In genomic region chr22:23218867-23219251, GRCh38 we compare ENCODE assay signal across 8 cellular contexts. TPM values are rescaled to one million over a fixed set of nuclear protein-coding genes. Genes with fewer than 3 reads are reported as not detected.
DNase-seq lines count a peak whose midpoint lies in the region; ATAC-seq, FAIRE-seq and TF ChIP-seq lines count a peak whose summit lies in the region.

No MANE protein-coding gene starts in this region.

- H3K36me3 ChIP-seq in Loucy (ENCODE audit: insufficient read depth, low read length): peaks cover 34% of the 10 kb centered on the region; the same call in 1 of the 2 replicates
- H3K36me3 ChIP-seq in small intestine (ENCODE audit: control insufficient read depth in 2 of 2, insufficient read depth in 2 of 2, low read length in 2 of 2): no peaks in the 10 kb centered on the region

- H3K4me1 Mint-ChIP-seq in Calu3 (ENCODE audit: low read depth, unreplicated experiment): peaks cover 83% of the 10 kb centered on the region

- H3K27me3 Mint-ChIP-seq in Calu3 (ENCODE audit: unreplicated experiment): no peaks in the 10 kb centered on the region

- CTCF ChIA-PET in Calu3 (lab: Charles Lee): no interaction called here

- no peak overlapping the region for H2AFZ ChIP-seq in Loucy (ENCODE audit: low read length)

- peaks cover 75% of the 10 kb centered on the region for H3K4me1 ChIP-seq in Loucy (ENCODE audit: insufficient read depth, low read length, poor library complexity, severe bottlenecking)
- peaks cover 57% of the 10 kb centered on the region for H3K4me1 ChIP-seq in right cardiac atrium (ENCODE audit: control insufficient read depth, insufficient read depth, low read length)
- H3K4me1 ChIP-seq in small intestine (ENCODE audit: control insufficient read depth in 2 of 2, insufficient read depth in 1 of 2, low read depth in 1 of 2, low read length in 1 of 2): peaks cover 2 to 21% of the 10 kb centered on the region in 2 donors

- no peaks in the 10 kb centered on the region for H3K9me2 ChIP-seq in Loucy (replicated peaks; ENCODE audit: low read depth, low read length)

- H3K9ac ChIP-seq in Loucy (ENCODE audit: low read depth, low read length, poor library complexity, severe bottlenecking): peak overlapping the region; percentile 100

- peak overlapping the region; percentile 100 for H3K4me2 ChIP-seq in Loucy (ENCODE audit: low read depth, low read length, poor library complexity, severe bottlenecking)

- H3K27me3 ChIP-seq in Loucy (ENCODE audit: insufficient read depth, low read length, poor library complexity, severe bottlenecking): peaks cover 6% of the 10 kb centered on the region
- H3K27me3 ChIP-seq in right cardiac atrium (ENCODE audit: control insufficient read depth, insufficient read depth): no peaks in the 10 kb centered on the region
- H3K27me3 ChIP-seq in small intestine (ENCODE audit: control insufficient read depth in 2 of 2, insufficient read depth in 2 of 2, low read length in 2 of 2): no peaks in the 10 kb centered on the region

- H3K79me2 ChIP-seq in Loucy (ENCODE audit: insufficient read depth, low read length): peaks cover 89% of the 10 kb centered on the region

- peak overlapping the region; percentile 95 for H3K4me3 ChIP-seq in Loucy (ENCODE audit: low read length, poor library complexity, severe bottlenecking)
- no peak overlapping the region for H3K4me3 ChIP-seq in right cardiac atrium (ENCODE audit: low read length)
- H3K4me3 ChIP-seq in small intestine (ENCODE audit: low read depth in 1 of 2, low read length in 2 of 2): no peak overlapping the region

- peaks cover 27% of the 10 kb centered on the region for H3F3A ChIP-seq in Loucy (ENCODE audit: low read depth)

- no peak for FAIRE-seq in small intestine (lab: Jason Lieb, UNC)

- BruUV-seq in Calu3 (replicated peaks; lab: Mats Ljungman, UMichigan): no TSS peak

- intact Hi-C loops in Calu3 (cut with micrococcal nuclease; ENCODE audit: unreplicated experiment): loop anchor here (2.0 kb wide), 1 partner anchor 36 kb away; no protein-coding TSS in a partner anchor
- intact Hi-C loops in right cardiac atrium (cut with DNase I): no loop called here

- no peaks in the 10 kb centered on the region for H3K9me3 ChIP-seq in Loucy (ENCODE audit: insufficient read depth, low read depth, low read length)
- no peaks in the 10 kb centered on the region for H3K9me3 ChIP-seq in right cardiac atrium (ENCODE audit: control insufficient read depth, low read length)
- H3K9me3 ChIP-seq in small intestine (ENCODE audit: control insufficient read depth, low read depth): no peaks in the 10 kb centered on the region

- no peaks in the 10 kb centered on the region for H3K9me3 Mint-ChIP-seq in Calu3 (ENCODE audit: low read depth, unreplicated experiment)

- WGBS in right cardiac atrium: 37% methylated on average over 11 of the region's 11 CpGs
- 21 to 41% (median 25%) methylated on average over 11 of the region's 11 CpGs for WGBS in small intestine, 3 donors

- H3K36me3 Mint-ChIP-seq in Calu3 (ENCODE audit: insufficient read depth, unreplicated experiment): peaks cover 3% of the 10 kb centered on the region

- DNase-seq in Calu3 (peak; percentile 41), UCSD-AML1 (lab: John Stamatoyannopoulos, UW; ENCODE audit: unreplicated experiment) (peak; percentile 74), right cardiac atrium (peak in 2 of 3 donors; percentile 74 to 75), small intestine (peak; percentile 15), NCI-H526 treated with DMSO at 0.1 percent for 48 hours (lab: John Stamatoyannopoulos, UW) (no peak), pons (ENCODE audit: low spot score) (no peak)

- TF ChIP-seq CTCF in Calu3 (IDR thresholded peaks at IDR 0.05; ENCODE audit: unreplicated experiment): no peak
- TF ChIP-seq CTCF in Loucy (conservative IDR thresholded peaks at IDR 0.05; ENCODE audit: low read length): no peak

- H3K4me3 Mint-ChIP-seq in Calu3 (ENCODE audit: low read depth, unreplicated experiment): peak overlapping the region; percentile 6

- ATAC-seq in right cardiac atrium (peak; percentile 34 to 57), GM21515 (IDR thresholded peaks at IDR 0.05; ENCODE audit: unreplicated experiment) (no peak)

- H3K27ac Mint-ChIP-seq in Calu3 (ENCODE audit: unreplicated experiment): peak overlapping the region; percentile 5

- H4K20me1 ChIP-seq in Loucy (ENCODE audit: insufficient read depth, low read length, poor library complexity, severe bottlenecking): peaks cover 66% of the 10 kb centered on the region

- no peak overlapping the region for H3K27ac ChIP-seq in right cardiac atrium (ENCODE audit: low read length)
- H3K27ac ChIP-seq in small intestine (ENCODE audit: low read depth in 1 of 2, low read length in 1 of 2): peak overlapping the region in 1 of 2 donors; percentile 57

RNA-seq across cellular contexts. Expression of gene BCR, which starts 38.5 kb away (rescaled TPM):
- total RNA-seq in Calu3 (2022) (83.6 and 91.0 TPM in 2 replicates), right cardiac atrium (10 to 100 TPM; 35.4 to 48.0 (median 36.6) TPM)
- polyA plus RNA-seq in right cardiac atrium (18.3 TPM), small intestine (10 to 100 TPM in 2 of 3 donors, 1 to 10 TPM in 1; 8.9 to 27.9 (median 13.9) TPM)

Comparison
In these comparisons a context has a peak if more than half of its experiments do, and no peak if none do; other contexts are left out.
1. DNase-seq: peak in Calu3 (single experiment), UCSD-AML1 (single experiment), right cardiac atrium (2 of 3) and small intestine (single experiment); none in NCI-H526 treated with DMSO at 0.1 percent for 48 hours (single experiment) and pons (single experiment).